ENCODE assay signal across 16 cellular contexts in genomic region chr3:131142580-131142979, GRCh38.
A peak's percentile ranks its signal among the peaks of the same experiment; 100 is the strongest.
DNase-seq lines count a peak whose midpoint lies in the region; ATAC-seq and TF ChIP-seq lines count a peak whose summit lies in the region.
"Had no signal": no experiment of that assay in that cellular context is flagged by ENCODE, and none has a peak within 500 bp of the region (broad histone marks: within the 10 kb centered on the region; RNA-seq: fewer than 3 reads in every experiment).

No MANE protein-coding gene starts in this region.

- no peak overlapping the region for H3K4me3 Mint-ChIP-seq in glutamatergic neuron (ENCODE audit: unreplicated experiment)
- H3K4me3 Mint-ChIP-seq: activated B cell treated with CpG ODN at 0.5 μM for 24 hours; brain; effector memory CD8-positive, alpha-beta T cell had no signal

- H3K27me3 ChIP-seq in A673 (replicated peaks; ENCODE audit: insufficient read depth, low read depth, low read length, poor library complexity) (no peaks in the 10 kb centered on the region), RWPE2 (ENCODE audit: insufficient read depth, poor library complexity, severe bottlenecking) (no peaks in the 10 kb centered on the region)

- intact Hi-C loops in A673 (cut with micrococcal nuclease; ENCODE audit: unreplicated experiment), result no loop called here

- POLR2A ChIA-PET in A673 (lab: Charles Lee; ENCODE audit: low non-redundant PET), result no interaction called here

- no peaks in the 10 kb centered on the region for H3K36me3 Mint-ChIP-seq in glutamatergic neuron (ENCODE audit: unreplicated experiment)
- H3K36me3 Mint-ChIP-seq: brain had no signal

- H3K9me3 ChIP-seq in A673 (ENCODE audit: low read depth, low read length, poor library complexity, severe bottlenecking), result no peaks in the 10 kb centered on the region
- no peaks in the 10 kb centered on the region; the same call in 1 of the 2 replicates for H3K9me3 ChIP-seq in ES-I3 (ENCODE audit: control insufficient read depth, insufficient read depth, low read length)
- H3K9me3 ChIP-seq in RWPE2 (ENCODE audit: severe bottlenecking), result no peaks in the 10 kb centered on the region

- DNase-seq in A673 (ENCODE audit: low spot score), result peak; percentile 11
- no peak for DNase-seq in RWPE2 (ENCODE audit: low spot score)
- peak; percentile 25 for DNase-seq in fibroblast of pulmonary artery (ENCODE audit: low read depth)
- no peak for DNase-seq in NCI-H524 treated with DMSO at 0.1 percent for 48 hours (lab: John Stamatoyannopoulos, UW)
- no peak for DNase-seq in glutamatergic neuron
- DNase-seq in NK-92 treated with Interleukin-12 subunit alpha and Interleukin-12 subunit beta, amount 100 ng/mL, for 24 hours (lab: John Stamatoyannopoulos, UW), result no peak
- DNase-seq: activated B cell treated with CpG ODN at 0.5 μM for 24 hours; activated naive CD4-positive, alpha-beta T cell; AML-193; effector memory CD8-positive, alpha-beta T cell; kidney; NCI-H2107; occipital lobe had no signal

- no peaks in the 10 kb centered on the region for H3K27me3 Mint-ChIP-seq in glutamatergic neuron (ENCODE audit: unreplicated experiment)
- H3K27me3 Mint-ChIP-seq: activated B cell treated with CpG ODN at 0.5 μM for 24 hours; brain; effector memory CD8-positive, alpha-beta T cell had no signal

- BruUV-seq in A673 (replicated peaks; lab: Mats Ljungman, UMichigan), result no TSS peak

- H3K27ac ChIP-seq in A673 (ENCODE audit: low read depth, low read length, poor library complexity, severe bottlenecking) (no peak overlapping the region), RWPE2 (ENCODE audit: poor library complexity, severe bottlenecking) (no peak overlapping the region)

- H3K36me3 ChIP-seq in A673 (ENCODE audit: insufficient read depth, low read length, poor library complexity, severe bottlenecking), result no peaks in the 10 kb centered on the region
- H3K36me3 ChIP-seq in ES-I3 (ENCODE audit: insufficient read depth, low read length), result no peaks in the 10 kb centered on the region
- H3K36me3 ChIP-seq in RWPE2 (ENCODE audit: low read depth), result no peaks in the 10 kb centered on the region

- H3K4me1 ChIP-seq in A673 (ENCODE audit: insufficient read depth, low read length, poor library complexity, severe bottlenecking), result peaks cover 7% of the 10 kb centered on the region
- H3K4me1 ChIP-seq in ES-I3 (ENCODE audit: insufficient read depth, low read length), result no peaks in the 10 kb centered on the region
- H3K4me1 ChIP-seq in RWPE2 (ENCODE audit: insufficient read depth, poor library complexity, severe bottlenecking), result no peaks in the 10 kb centered on the region

- CTCF ChIA-PET in A673 (lab: Charles Lee), result no interaction called here

- no peak overlapping the region for H3K4me3 ChIP-seq in A673 (ENCODE audit: low read depth, low read length, poor library complexity, severe bottlenecking)
- no peak overlapping the region for H3K4me3 ChIP-seq in RWPE2 (ENCODE audit: severe bottlenecking)
- no peak overlapping the region for H3K4me3 ChIP-seq in fibroblast of pulmonary artery (replicated peaks; ENCODE audit: low read depth, low read length)

- peak overlapping the region; percentile 39 for H3K9ac ChIP-seq in ES-I3 (ENCODE audit: low read depth, low read length)

- H3K9me3 Mint-ChIP-seq in glutamatergic neuron (ENCODE audit: unreplicated experiment), result no peaks in the 10 kb centered on the region
- H3K9me3 Mint-ChIP-seq: effector memory CD8-positive, alpha-beta T cell had no signal

- no peak overlapping the region for H3K27ac Mint-ChIP-seq in glutamatergic neuron (ENCODE audit: unreplicated experiment)
- H3K27ac Mint-ChIP-seq: activated B cell treated with CpG ODN at 0.5 μM for 24 hours; brain; effector memory CD8-positive, alpha-beta T cell had no signal

- TF ChIP-seq CTCF in A673 (conservative IDR thresholded peaks at IDR 0.05; ENCODE audit: low read depth, low read length), result peak; percentile 38
- peak; percentile 11 for TF ChIP-seq CTCF in RWPE2 (IDR thresholded peaks at IDR 0.05; ENCODE audit: poor library complexity, severe bottlenecking)
- peak; percentile 28 for TF ChIP-seq CTCF in fibroblast of pulmonary artery (IDR thresholded peaks at IDR 0.05; ENCODE audit: low read length, missing control alignments)
- TF ChIP-seq CTCF in glutamatergic neuron (IDR thresholded peaks at IDR 0.05; ENCODE audit: partially characterized antibody, unreplicated experiment), result no peak

- ATAC-seq in RWPE2 (ENCODE audit: low read depth) (no peak), HG02970 (IDR thresholded peaks at IDR 0.05; ENCODE audit: low FRiP score, unreplicated experiment) (no peak)
- ATAC-seq: effector memory CD8-positive, alpha-beta T cell had no signal

- peaks cover 3% of the 10 kb centered on the region for H3K4me1 Mint-ChIP-seq in glutamatergic neuron (ENCODE audit: low read depth, unreplicated experiment)
- H3K4me1 Mint-ChIP-seq: activated B cell treated with CpG ODN at 0.5 μM for 24 hours, brain had no signal

Comparison
In these comparisons a context has a peak if more than half of its experiments do, and no peak if none do; other contexts are left out.
1. DNase-seq: peak in A673 (single experiment) and fibroblast of pulmonary artery (single experiment); none in RWPE2 (single experiment), NCI-H524 treated with DMSO at 0.1 percent for 48 hours (single experiment), glutamatergic neuron (single experiment) and NK-92 treated with Interleukin-12 subunit alpha and Interleukin-12 subunit beta, amount 100 ng/mL, for 24 hours (single experiment).